In the genomic region with DNA sequence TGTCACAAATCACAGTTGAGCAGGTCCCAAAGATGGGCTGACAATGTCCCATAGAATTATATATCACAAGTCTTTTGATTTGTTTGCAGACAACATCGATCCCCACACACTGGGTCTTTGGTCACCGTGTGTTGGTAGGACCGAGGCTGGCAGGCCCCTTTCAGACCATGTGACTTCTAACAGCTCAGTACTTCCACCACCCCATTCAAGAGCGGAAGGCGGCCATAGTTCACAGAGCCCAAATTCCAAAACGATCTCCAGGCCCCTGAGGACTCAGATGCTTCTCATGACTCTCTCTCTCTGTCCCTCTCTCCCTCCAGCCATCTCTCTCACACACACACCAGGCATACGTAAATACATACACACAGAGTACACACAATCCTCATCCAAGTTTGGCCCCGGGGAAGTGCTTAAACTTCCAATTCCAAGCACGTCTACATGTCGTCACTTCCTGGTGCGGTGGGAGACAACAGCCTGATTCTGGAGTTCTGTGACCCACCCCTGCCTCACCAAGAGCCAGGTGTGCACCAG, we compare ENCODE assay signal across 1 cellular context.
TF ChIP-seq lines count a peak whose summit lies in the region.

No MANE protein-coding gene starts in this region.

TF ChIP-seq in HEK293, 187 proteins besides CTCF, POLR2A, EP300 and RAD21 (continued from another document):
- TF ChIP-seq, protein P1, sequence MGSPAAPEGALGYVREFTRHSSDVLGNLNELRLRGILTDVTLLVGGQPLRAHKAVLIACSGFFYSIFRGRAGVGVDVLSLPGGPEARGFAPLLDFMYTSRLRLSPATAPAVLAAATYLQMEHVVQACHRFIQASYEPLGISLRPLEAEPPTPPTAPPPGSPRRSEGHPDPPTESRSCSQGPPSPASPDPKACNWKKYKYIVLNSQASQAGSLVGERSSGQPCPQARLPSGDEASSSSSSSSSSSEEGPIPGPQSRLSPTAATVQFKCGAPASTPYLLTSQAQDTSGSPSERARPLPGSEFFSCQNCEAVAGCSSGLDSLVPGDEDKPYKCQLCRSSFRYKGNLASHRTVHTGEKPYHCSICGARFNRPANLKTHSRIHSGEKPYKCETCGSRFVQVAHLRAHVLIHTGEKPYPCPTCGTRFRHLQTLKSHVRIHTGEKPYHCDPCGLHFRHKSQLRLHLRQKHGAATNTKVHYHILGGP (tag by site-specific recombination; IDR thresholded peaks at IDR 0.05), result no peak
- no peak for TF ChIP-seq GLI2 (tag by site-specific recombination; IDR thresholded peaks at IDR 0.05; ENCODE audit: borderline replicate concordance, low read depth)
- no peak for TF ChIP-seq ZNF501 (tag by site-specific recombination; IDR thresholded peaks at IDR 0.05)
- no peak for TF ChIP-seq ZNF175 (tag by site-specific recombination; IDR thresholded peaks at IDR 0.05)
- TF ChIP-seq ZNF747 (tag by site-specific recombination; IDR thresholded peaks at IDR 0.05), result no peak
- no peak for TF ChIP-seq ZNF121 (tag by site-specific recombination; IDR thresholded peaks at IDR 0.05)
- no peak for TF ChIP-seq HOXD13 (CRISPR knock-in tag; IDR thresholded peaks at IDR 0.05; ENCODE audit: borderline replicate concordance)
- no peak for TF ChIP-seq RBAK (tag by site-specific recombination; IDR thresholded peaks at IDR 0.05)
- TF ChIP-seq, protein P2, sequence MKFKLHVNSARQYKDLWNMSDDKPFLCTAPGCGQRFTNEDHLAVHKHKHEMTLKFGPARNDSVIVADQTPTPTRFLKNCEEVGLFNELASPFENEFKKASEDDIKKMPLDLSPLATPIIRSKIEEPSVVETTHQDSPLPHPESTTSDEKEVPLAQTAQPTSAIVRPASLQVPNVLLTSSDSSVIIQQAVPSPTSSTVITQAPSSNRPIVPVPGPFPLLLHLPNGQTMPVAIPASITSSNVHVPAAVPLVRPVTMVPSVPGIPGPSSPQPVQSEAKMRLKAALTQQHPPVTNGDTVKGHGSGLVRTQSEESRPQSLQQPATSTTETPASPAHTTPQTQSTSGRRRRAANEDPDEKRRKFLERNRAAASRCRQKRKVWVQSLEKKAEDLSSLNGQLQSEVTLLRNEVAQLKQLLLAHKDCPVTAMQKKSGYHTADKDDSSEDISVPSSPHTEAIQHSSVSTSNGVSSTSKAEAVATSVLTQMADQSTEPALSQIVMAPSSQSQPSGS (tag by site-specific recombination; IDR thresholded peaks at IDR 0.05; ENCODE audit: low read depth), result no peak
- no peak for TF ChIP-seq ZNF792 (tag by site-specific recombination; IDR thresholded peaks at IDR 0.05)
- no peak for TF ChIP-seq ZNF837 (tag by site-specific recombination; IDR thresholded peaks at IDR 0.05)
- TF ChIP-seq, protein P3, sequence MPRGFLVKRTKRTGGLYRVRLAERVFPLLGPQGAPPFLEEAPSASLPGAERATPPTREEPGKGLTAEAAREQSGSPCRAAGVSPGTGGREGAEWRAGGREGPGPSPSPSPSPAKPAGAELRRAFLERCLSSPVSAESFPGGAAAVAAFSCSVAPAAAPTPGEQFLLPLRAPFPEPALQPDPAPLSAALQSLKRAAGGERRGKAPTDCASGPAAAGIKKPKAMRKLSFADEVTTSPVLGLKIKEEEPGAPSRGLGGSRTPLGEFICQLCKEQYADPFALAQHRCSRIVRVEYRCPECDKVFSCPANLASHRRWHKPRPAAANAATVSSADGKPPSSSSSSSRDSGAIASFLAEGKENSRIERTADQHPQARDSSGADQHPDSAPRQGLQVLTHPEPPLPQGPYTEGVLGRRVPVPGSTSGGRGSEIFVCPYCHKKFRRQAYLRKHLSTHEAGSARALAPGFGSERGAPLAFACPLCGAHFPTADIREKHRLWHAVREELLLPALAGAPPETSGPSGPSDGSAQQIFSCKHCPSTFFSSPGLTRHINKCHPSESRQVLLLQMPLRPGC (tag by site-specific recombination; IDR thresholded peaks at IDR 0.05), result no peak
- TF ChIP-seq ZNF530 (tag by site-specific recombination; IDR thresholded peaks at IDR 0.05; ENCODE audit: low read depth), result no peak
- TF ChIP-seq, protein P4, sequence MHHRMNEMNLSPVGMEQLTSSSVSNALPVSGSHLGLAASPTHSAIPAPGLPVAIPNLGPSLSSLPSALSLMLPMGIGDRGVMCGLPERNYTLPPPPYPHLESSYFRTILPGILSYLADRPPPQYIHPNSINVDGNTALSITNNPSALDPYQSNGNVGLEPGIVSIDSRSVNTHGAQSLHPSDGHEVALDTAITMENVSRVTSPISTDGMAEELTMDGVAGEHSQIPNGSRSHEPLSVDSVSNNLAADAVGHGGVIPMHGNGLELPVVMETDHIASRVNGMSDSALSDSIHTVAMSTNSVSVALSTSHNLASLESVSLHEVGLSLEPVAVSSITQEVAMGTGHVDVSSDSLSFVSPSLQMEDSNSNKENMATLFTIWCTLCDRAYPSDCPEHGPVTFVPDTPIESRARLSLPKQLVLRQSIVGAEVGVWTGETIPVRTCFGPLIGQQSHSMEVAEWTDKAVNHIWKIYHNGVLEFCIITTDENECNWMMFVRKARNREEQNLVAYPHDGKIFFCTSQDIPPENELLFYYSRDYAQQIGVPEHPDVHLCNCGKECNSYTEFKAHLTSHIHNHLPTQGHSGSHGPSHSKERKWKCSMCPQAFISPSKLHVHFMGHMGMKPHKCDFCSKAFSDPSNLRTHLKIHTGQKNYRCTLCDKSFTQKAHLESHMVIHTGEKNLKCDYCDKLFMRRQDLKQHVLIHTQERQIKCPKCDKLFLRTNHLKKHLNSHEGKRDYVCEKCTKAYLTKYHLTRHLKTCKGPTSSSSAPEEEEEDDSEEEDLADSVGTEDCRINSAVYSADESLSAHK (tag by site-specific recombination; IDR thresholded peaks at IDR 0.05), result no peak
- TF ChIP-seq ZNF341 (tag by site-specific recombination; IDR thresholded peaks at IDR 0.05; ENCODE audit: low read depth), result peak; percentile 70
- TF ChIP-seq ZNF48 (tag by site-specific recombination; IDR thresholded peaks at IDR 0.05), result no peak
- TF ChIP-seq, protein P5, sequence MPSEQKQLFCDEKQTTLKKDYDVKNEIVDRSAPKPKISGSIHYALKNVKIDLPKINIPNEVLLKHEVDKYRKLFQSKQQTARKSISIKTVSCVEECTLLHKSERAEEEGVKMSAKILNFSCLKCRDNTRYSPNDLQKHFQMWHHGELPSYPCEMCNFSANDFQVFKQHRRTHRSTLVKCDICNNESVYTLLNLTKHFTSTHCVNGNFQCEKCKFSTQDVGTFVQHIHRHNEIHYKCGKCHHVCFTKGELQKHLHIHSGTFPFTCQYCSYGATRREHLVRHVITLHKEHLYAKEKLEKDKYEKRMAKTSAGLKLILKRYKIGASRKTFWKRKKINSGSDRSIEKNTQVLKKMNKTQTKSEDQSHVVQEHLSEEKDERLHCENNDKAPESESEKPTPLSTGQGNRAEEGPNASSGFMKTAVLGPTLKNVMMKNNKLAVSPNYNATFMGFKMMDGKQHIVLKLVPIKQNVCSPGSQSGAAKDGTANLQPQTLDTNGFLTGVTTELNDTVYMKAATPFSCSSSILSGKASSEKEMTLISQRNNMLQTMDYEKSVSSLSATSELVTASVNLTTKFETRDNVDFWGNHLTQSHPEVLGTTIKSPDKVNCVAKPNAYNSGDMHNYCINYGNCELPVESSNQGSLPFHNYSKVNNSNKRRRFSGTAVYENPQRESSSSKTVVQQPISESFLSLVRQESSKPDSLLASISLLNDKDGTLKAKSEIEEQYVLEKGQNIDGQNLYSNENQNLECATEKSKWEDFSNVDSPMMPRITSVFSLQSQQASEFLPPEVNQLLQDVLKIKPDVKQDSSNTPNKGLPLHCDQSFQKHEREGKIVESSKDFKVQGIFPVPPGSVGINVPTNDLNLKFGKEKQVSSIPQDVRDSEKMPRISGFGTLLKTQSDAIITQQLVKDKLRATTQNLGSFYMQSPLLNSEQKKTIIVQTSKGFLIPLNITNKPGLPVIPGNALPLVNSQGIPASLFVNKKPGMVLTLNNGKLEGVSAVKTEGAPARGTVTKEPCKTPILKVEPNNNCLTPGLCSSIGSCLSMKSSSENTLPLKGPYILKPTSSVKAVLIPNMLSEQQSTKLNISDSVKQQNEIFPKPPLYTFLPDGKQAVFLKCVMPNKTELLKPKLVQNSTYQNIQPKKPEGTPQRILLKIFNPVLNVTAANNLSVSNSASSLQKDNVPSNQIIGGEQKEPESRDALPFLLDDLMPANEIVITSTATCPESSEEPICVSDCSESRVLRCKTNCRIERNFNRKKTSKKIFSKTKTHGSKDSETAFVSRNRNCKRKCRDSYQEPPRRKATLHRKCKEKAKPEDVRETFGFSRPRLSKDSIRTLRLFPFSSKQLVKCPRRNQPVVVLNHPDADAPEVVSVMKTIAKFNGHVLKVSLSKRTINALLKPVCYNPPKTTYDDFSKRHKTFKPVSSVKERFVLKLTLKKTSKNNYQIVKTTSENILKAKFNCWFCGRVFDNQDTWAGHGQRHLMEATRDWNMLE (tag by site-specific recombination; conservative IDR thresholded peaks at IDR 0.05; ENCODE audit: low read depth), result peak; percentile 35; the same call in 1 of the 2 replicates
- TF ChIP-seq ZXDB (tag by site-specific recombination; IDR thresholded peaks at IDR 0.05), result no peak
